24 cellular contexts compared by ENCODE assay signal in the genomic region with DNA sequence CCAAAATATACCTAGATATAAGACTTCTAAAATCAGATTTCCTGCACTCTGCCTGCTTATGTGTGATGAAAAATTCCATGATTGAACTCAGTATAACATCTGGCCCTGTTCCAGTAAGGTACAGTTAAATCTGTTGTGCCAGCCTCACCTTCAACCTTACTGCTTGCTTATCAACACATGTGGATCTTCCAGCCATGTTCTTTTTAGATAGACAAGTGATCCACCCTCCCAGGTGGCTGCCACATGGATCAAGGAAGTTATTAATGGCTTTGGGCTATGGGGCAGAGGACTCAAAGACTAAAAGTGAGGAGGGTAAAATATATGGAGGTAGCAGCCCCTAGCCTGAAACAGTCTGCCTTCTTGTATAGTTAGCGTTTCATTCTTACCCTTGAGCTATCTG. TPM values are rescaled to one million over a fixed set of nuclear protein-coding genes. Genes with fewer than 3 reads are reported as not detected.
"Had no signal": no experiment of that assay in that cellular context is flagged by ENCODE, and none has a peak within 500 bp of the region (broad histone marks: within the 10 kb centered on the region; RNA-seq: fewer than 3 reads in every experiment).

No MANE protein-coding gene starts in this region.

- ATAC-seq: left cardiac atrium; left lung; lower lobe of right lung; naive thymus-derived CD4-positive, alpha-beta T cell; natural killer cell treated with Interleukin-12 subunit alpha and Interleukin-12 subunit beta and Interleukin-15 and Interleukin-18, amount 100 ng/mL, for 72 hours; right cardiac atrium; sciatic nerve; stimulated activated memory B cell treated with anti-CD40 and anti-IgM and Interleukin-4, amounts not matched to agents 10 μg/mL and 1 μg/mL and 100 μg/mL, for 72 hours; stimulated activated naive CD8-positive, alpha-beta T cell treated with anti-CD3 and anti-CD28 coated beads, Interleukin-15, amount 100 ng/mL, for 72 hours had no signal

- H3K27me3 ChIP-seq: left lung, ovary, spleen, tibial nerve, upper lobe of left lung had no signal

- H3K27ac ChIP-seq: left lung, lower lobe of right lung, ovary, skin epidermis, spleen, tibial nerve, upper lobe of left lung had no signal

- DNase-seq: head of caudate nucleus; hippocampal formation; kidney glomerular epithelial cell; left cardiac atrium; left lung; lower lobe of right lung; mammary epithelial cell; mesenchymal stem cell; naive thymus-derived CD4-positive, alpha-beta T cell; ovary; retina; right cardiac atrium; spleen; stimulated activated CD4-positive, alpha-beta T cell treated with anti-CD3 and anti-CD28 coated beads, Interleukin-4, amount 100 ng/mL, for 24 hours; stimulated activated naive CD4-positive, alpha-beta T cell treated with Interleukin-2 at 50 U/mL for 16 hours; stimulated activated naive CD8-positive, alpha-beta T cell treated with anti-CD3 and anti-CD28 coated beads, Interleukin-15, amount 100 ng/mL, for 72 hours; substantia nigra; upper lobe of left lung had no signal

- FAIRE-seq: keratinocyte had no signal

- H3K4me1 ChIP-seq: left lung, lower lobe of right lung, spleen, tibial nerve, upper lobe of left lung had no signal

- H3K9me3 ChIP-seq: left lung, lower lobe of right lung, ovary, spleen, tibial nerve, upper lobe of left lung had no signal

- H3K36me3 ChIP-seq: left lung, lower lobe of right lung, ovary, spleen, tibial nerve, upper lobe of left lung had no signal

- H3K4me3 ChIP-seq: left lung, lower lobe of right lung, ovary, skin epidermis, spleen, tibial nerve, upper lobe of left lung had no signal

RNA-seq across cellular contexts. Expression of gene STYK1, which starts 35.1 kb away (rescaled TPM):
- polyA plus RNA-seq: naive thymus-derived CD4-positive, alpha-beta T cell had no signal
